ENCODE assay signal across 8 cellular contexts in genomic region chr1:227449051-227449450, GRCh38.
DNase-seq lines count a peak whose midpoint lies in the region; ATAC-seq and TF ChIP-seq lines count a peak whose summit lies in the region.

No MANE protein-coding gene starts in this region.

- no peaks in the 10 kb centered on the region for H3K79me1 ChIP-seq in mesenchymal stem cell (replicated peaks; ENCODE audit: low read length, poor library complexity, severe bottlenecking)

- no peak overlapping the region for H3K14ac ChIP-seq in mesenchymal stem cell (ENCODE audit: low read length in 2 of 2)

- POLR2A ChIA-PET in activated CD4-positive, alpha-beta memory T cell treated with anti-CD3 and anti-CD28 coated beads, Interleukin-2, amount 10 ng/mL, durations not matched to agents 7 days and 5 days (lab: Charles Lee): no interaction called here

- H2BK12ac ChIP-seq in mesenchymal stem cell (ENCODE audit: low read length in 2 of 2): no peak overlapping the region

- no peak overlapping the region for H3K27ac Mint-ChIP-seq in CD14-positive monocyte
- H3K27ac Mint-ChIP-seq in activated CD4-positive, alpha-beta memory T cell treated with anti-CD3 and anti-CD28 coated beads, Interleukin-2, amount 10 ng/mL, durations not matched to agents 7 days and 5 days: no peak overlapping the region

- H3K27me3 ChIP-seq in KMS-11 (ENCODE audit: insufficient read depth, low read depth): no peaks in the 10 kb centered on the region
- peaks cover 22 to 36% of the 10 kb centered on the region in 2 experiments for H3K27me3 ChIP-seq in mesenchymal stem cell (ENCODE audit: control insufficient read depth in 1 of 2, insufficient read depth in 1 of 2, low read length in 2 of 2)

- H3K79me2 ChIP-seq in KMS-11 (ENCODE audit: insufficient read depth, low read depth): no peaks in the 10 kb centered on the region

- peaks cover 3% of the 10 kb centered on the region for H3K9me3 ChIP-seq in mesenchymal stem cell (ENCODE audit: control insufficient read depth, low read length)

- H3K4me1 ChIP-seq in KMS-11 (ENCODE audit: low read depth, poor library complexity, severe bottlenecking) (no peaks in the 10 kb centered on the region), mesenchymal stem cell (ENCODE audit: control insufficient read depth, insufficient read depth, low read depth, low read length) (no peaks in the 10 kb centered on the region)

- 58% methylated on average over 6 of the region's 6 CpGs for WGBS in mesenchymal stem cell

- no peaks in the 10 kb centered on the region for H3K36me3 ChIP-seq in KMS-11 (ENCODE audit: insufficient read depth)
- H3K36me3 ChIP-seq in mesenchymal stem cell (ENCODE audit: control insufficient read depth in 1 of 2, insufficient read depth in 2 of 2, low read depth in 1 of 2, low read length in 2 of 2): no peaks in the 10 kb centered on the region

- H3K36me3 Mint-ChIP-seq in CD14-positive monocyte: no peaks in the 10 kb centered on the region
- no peaks in the 10 kb centered on the region for H3K36me3 Mint-ChIP-seq in activated CD4-positive, alpha-beta memory T cell treated with anti-CD3 and anti-CD28 coated beads, Interleukin-2, amount 10 ng/mL, durations not matched to agents 7 days and 5 days (ENCODE audit: low read depth)

- H3K27me3 Mint-ChIP-seq in CD14-positive monocyte (ENCODE audit: low read depth in 3 of 3): peaks cover 6 to 8% (median 7%) of the 10 kb centered on the region in 3 donors
- H3K27me3 Mint-ChIP-seq in activated CD4-positive, alpha-beta memory T cell treated with anti-CD3 and anti-CD28 coated beads, Interleukin-2, amount 10 ng/mL, durations not matched to agents 7 days and 5 days: peaks cover 6% of the 10 kb centered on the region

- no peak overlapping the region for H3K18ac ChIP-seq in mesenchymal stem cell (ENCODE audit: low read depth in 1 of 2, low read length in 2 of 2)

- H3K4me2 ChIP-seq in KMS-11: no peak overlapping the region
- no peak overlapping the region for H3K4me2 ChIP-seq in mesenchymal stem cell (ENCODE audit: low read length, poor library complexity, severe bottlenecking)

- H3K4me3 ChIP-seq in KMS-11 (IDR thresholded peaks at IDR 0.05; ENCODE audit: insufficient read depth, low read depth, low read length) (no peak overlapping the region), mesenchymal stem cell (ENCODE audit: insufficient read depth in 1 of 2, low read depth in 1 of 2, low read length in 2 of 2) (no peak overlapping the region)

- DNase-seq in CD14-positive monocyte (ENCODE audit: low spot score) (no peak), mesenchymal stem cell (peak; percentile 28), NCI-H510A treated with DMSO at 0.1 percent for 48 hours (lab: John Stamatoyannopoulos, UW) (no peak)
- peak; percentile 25 for DNase-seq in activated CD4-positive, alpha-beta memory T cell treated with anti-CD3 and anti-CD28 coated beads, Interleukin-2, amount 10 ng/mL, durations not matched to agents 7 days and 5 days

- no peak overlapping the region for H4K91ac ChIP-seq in mesenchymal stem cell (ENCODE audit: low read length)

- H4K20me1 ChIP-seq in KMS-11 (ENCODE audit: insufficient read depth): no peaks in the 10 kb centered on the region

- no peak overlapping the region for H2BK15ac ChIP-seq in mesenchymal stem cell (ENCODE audit: low read depth, poor library complexity, severe bottlenecking)

- no peak overlapping the region for H3K9ac ChIP-seq in KMS-11
- no peak overlapping the region for H3K9ac ChIP-seq in mesenchymal stem cell (ENCODE audit: low read length)

- H4K8ac ChIP-seq in mesenchymal stem cell (ENCODE audit: low read length): no peak overlapping the region

- H3K9me3 Mint-ChIP-seq in CD14-positive monocyte: peaks cover 2 to 17% (median 7%) of the 10 kb centered on the region in 7 donors
- H3K9me3 Mint-ChIP-seq in activated CD4-positive, alpha-beta memory T cell treated with anti-CD3 and anti-CD28 coated beads, Interleukin-2, amount 10 ng/mL, durations not matched to agents 7 days and 5 days: no peaks in the 10 kb centered on the region

- H2AK5ac ChIP-seq in mesenchymal stem cell (ENCODE audit: low read length, severe bottlenecking): no peak overlapping the region

- ATAC-seq in GM18502 (IDR thresholded peaks at IDR 0.05; ENCODE audit: poor library complexity, unreplicated experiment): peak; percentile 69
- no peak for ATAC-seq in HG03354 (IDR thresholded peaks at IDR 0.05; ENCODE audit: poor library complexity, severe bottlenecking, unreplicated experiment)
- no peak for ATAC-seq in activated CD4-positive, CD25-positive, alpha-beta regulatory T cell treated with anti-CD3 and anti-CD28 coated beads, Interleukin-2, amount 50 U/mL, for 24 hours

- H2AFZ ChIP-seq in KMS-11 (ENCODE audit: low read depth) (no peak overlapping the region), mesenchymal stem cell (ENCODE audit: low read depth, low read length) (no peak overlapping the region)

- peaks cover 14% of the 10 kb centered on the region for H3K4me1 Mint-ChIP-seq in CD14-positive monocyte
- H3K4me1 Mint-ChIP-seq in activated CD4-positive, alpha-beta memory T cell treated with anti-CD3 and anti-CD28 coated beads, Interleukin-2, amount 10 ng/mL, durations not matched to agents 7 days and 5 days: no peaks in the 10 kb centered on the region

- H3K27ac ChIP-seq in KMS-11 (no peak overlapping the region), mesenchymal stem cell (ENCODE audit: low read length, poor library complexity, severe bottlenecking) (no peak overlapping the region)

- no peak overlapping the region for H3K4me3 Mint-ChIP-seq in CD14-positive monocyte
- no peak overlapping the region for H3K4me3 Mint-ChIP-seq in activated CD4-positive, alpha-beta memory T cell treated with anti-CD3 and anti-CD28 coated beads, Interleukin-2, amount 10 ng/mL, durations not matched to agents 7 days and 5 days

- H3K23ac ChIP-seq in mesenchymal stem cell (ENCODE audit: low read length in 2 of 2): no peak overlapping the region

- H3K4ac ChIP-seq in mesenchymal stem cell (ENCODE audit: low read depth in 1 of 2, low read length in 2 of 2): no peak overlapping the region

- no peak overlapping the region for H2BK5ac ChIP-seq in mesenchymal stem cell (ENCODE audit: low read depth, low read length, poor library complexity, severe bottlenecking)

- CTCF ChIA-PET in activated CD4-positive, alpha-beta memory T cell treated with anti-CD3 and anti-CD28 coated beads, Interleukin-2, amount 10 ng/mL, durations not matched to agents 7 days and 5 days (lab: Charles Lee): interaction anchor here (1.8 kb wide), 1 partner anchor 505 kb away, joined by 5 read pairs; no protein-coding TSS in a partner anchor

- intact Hi-C loops in CD14-positive monocyte (cut with micrococcal nuclease): no loop called here

- peak; percentile 54 for TF ChIP-seq CTCF in CD14-positive monocyte (IDR thresholded peaks at IDR 0.05)
- TF ChIP-seq CTCF in KMS-11 (conservative IDR thresholded peaks at IDR 0.05; ENCODE audit: low read depth, low read length): peak; percentile 71

- no peak overlapping the region for H2BK120ac ChIP-seq in mesenchymal stem cell (ENCODE audit: low read depth, low read length)

Comparison
In these comparisons a context has a peak if more than half of its experiments do, and no peak if none do; other contexts are left out.
1. DNase-seq: peak in activated CD4-positive, alpha-beta memory T cell treated with anti-CD3 and anti-CD28 coated beads, Interleukin-2, amount 10 ng/mL, durations not matched to agents 7 days and 5 days (single experiment) and mesenchymal stem cell (single experiment); none in CD14-positive monocyte (single experiment) and NCI-H510A treated with DMSO at 0.1 percent for 48 hours (single experiment).